40 cellular contexts compared by ENCODE assay signal in genomic region chr9:122162415-122162814, GRCh38. TPM values are rescaled to one million over a fixed set of nuclear protein-coding genes. Genes with fewer than 3 reads are reported as not detected.
"Had no signal": no experiment of that assay in that cellular context is flagged by ENCODE, and none has a peak within 500 bp of the region (broad histone marks: within the 10 kb centered on the region; RNA-seq: fewer than 3 reads in every experiment).

No MANE protein-coding gene starts in this region.

- H3K27ac ChIP-seq: adrenal gland, ascending aorta, cardiac muscle cell, VCaP had no signal

- H3K27me3 ChIP-seq: adrenal gland, ascending aorta had no signal

- H3K36me3 Mint-ChIP-seq: brain had no signal

- H3K27ac Mint-ChIP-seq: activated CD4-positive, alpha-beta memory T cell treated with anti-CD3 and anti-CD28 coated beads for 36 hours; activated CD4-positive, alpha-beta T cell treated with anti-CD3 and anti-CD28 coated beads for 36 hours; activated CD4-positive, alpha-beta T cell treated with anti-CD3 and anti-CD28 coated beads, Interleukin-2, amount 10 ng/mL, durations not matched to agents 7 days and 5 days; activated CD8-positive, alpha-beta T cell treated with anti-CD3 and anti-CD28 coated beads for 36 hours; activated naive CD4-positive, alpha-beta T cell treated with anti-CD3 and anti-CD28 coated beads for 36 hours; activated naive CD4-positive, alpha-beta T cell treated with anti-CD3 and anti-CD28 coated beads, Interleukin-2, amount 50 U/mL, for 72 hours; activated naive CD8-positive, alpha-beta T cell treated with anti-CD3 and anti-CD28 coated beads for 36 hours; activated T-cell treated with anti-CD3 and anti-CD28 coated beads, Interleukin-2, amount 50 U/mL, for 72 hours; activated T-helper 1 cell treated with anti-CD3 and anti-CD28 coated beads, Interleukin-12 subunit alpha, Interleukin-12 subunit beta, Interleukin-2, Interleukin-4 antibody, amounts not matched to agents 30 ng/mL and 10 ng/mL and 1 ng/mL, durations not matched to agents 14 hours and 24 hours and 36 hours; activated T-helper 17 cell treated with anti-CD3 and anti-CD28 coated beads, Interleukin-2, amount 50 U/mL, for 72 hours; brain; T-helper 1 cell treated with Interleukin-12 subunit alpha and Interleukin-12 subunit beta and Interleukin-4 antibody, amounts not matched to agents 30 μg/mL and 1 μg/mL, for 36 hours; T-helper 2 cell treated with Interferon-gamma antibody and Interleukin-4, amounts not matched to agents 5 μg/mL and 100 μg/mL, for 36 hours had no signal

- H3K36me3 ChIP-seq: adrenal gland, ascending aorta, cardiac muscle cell had no signal

- H3K9me3 ChIP-seq: adrenal gland, ascending aorta had no signal

- H3K9me3 Mint-ChIP-seq: activated naive CD4-positive, alpha-beta T cell treated with anti-CD3 and anti-CD28 coated beads, Interleukin-2, amount 50 U/mL, for 72 hours; activated T-helper 17 cell treated with anti-CD3 and anti-CD28 coated beads, Interleukin-2, amount 50 U/mL, for 72 hours; central memory CD8-positive, alpha-beta T cell had no signal

- FAIRE-seq: bronchial epithelial cell, TTC549 had no signal

- ATAC-seq: activated CD4-positive, alpha-beta T cell treated with anti-CD3 and anti-CD28 coated beads for 36 hours; activated CD4-positive, CD25-positive, alpha-beta regulatory T cell treated with anti-CD3 and anti-CD28 coated beads, Interleukin-2, amount 50 U/mL, for 24 hours; activated CD8-positive, alpha-beta T cell treated with anti-CD3 and anti-CD28 coated beads for 36 hours; activated naive CD4-positive, alpha-beta T cell treated with anti-CD3 and anti-CD28 coated beads, Interleukin-2, amount 50 U/mL, for 72 hours; activated T-cell treated with anti-CD3 and anti-CD28 coated beads, Interleukin-2, amount 50 U/mL, for 4 hours; activated T-cell treated with anti-CD3 and anti-CD28 coated beads, Interleukin-2, amount 50 U/mL, for 72 hours; activated T-helper 17 cell treated with anti-CD3 and anti-CD28 coated beads, Interleukin-2, amount 50 U/mL, for 72 hours had no signal

- H3K4me3 ChIP-seq: adrenal gland, ascending aorta, cardiac muscle cell had no signal

- DNase-seq: activated CD4-positive, alpha-beta memory T cell treated with anti-CD3 and anti-CD28 coated beads for 36 hours; activated CD4-positive, alpha-beta T cell treated with anti-CD3 and anti-CD28 coated beads for 1 hour; activated CD4-positive, alpha-beta T cell treated with anti-CD3 and anti-CD28 coated beads for 36 hours; activated CD4-positive, alpha-beta T cell treated with anti-CD3 and anti-CD28 coated beads for 48 hours; activated CD4-positive, alpha-beta T cell treated with anti-CD3 and anti-CD28 coated beads, Interleukin-2, amount 10 ng/mL, durations not matched to agents 7 days and 5 days; activated CD4-positive, CD25-positive, alpha-beta regulatory T cell; activated CD8-positive, alpha-beta memory T cell treated with anti-CD3 and anti-CD28 coated beads, Interleukin-2, amount 50 U/mL, for 4 hours; activated CD8-positive, alpha-beta T cell treated with anti-CD3 and anti-CD28 coated beads for 36 hours; activated effector memory CD4-positive, alpha-beta T cell treated with anti-CD3 and anti-CD28 coated beads, Interleukin-2, amount 50 U/mL, for 16 hours; activated gamma-delta T cell treated with Interleukin-2 at 50 U/mL for 16 hours; activated naive CD4-positive, alpha-beta T cell; activated naive CD4-positive, alpha-beta T cell treated with anti-CD3 and anti-CD28 coated beads for 36 hours; activated naive CD4-positive, alpha-beta T cell treated with anti-CD3 and anti-CD28 coated beads, Interleukin-2, amount 50 U/mL, for 16 hours; activated naive CD8-positive, alpha-beta T cell treated with anti-CD3 and anti-CD28 coated beads for 36 hours; activated T-cell treated with anti-CD3 and anti-CD28 coated beads for 4 hours; activated T-cell treated with anti-CD3 and anti-CD28 coated beads, Interleukin-2, amount 50 U/mL, for 1 hour; activated T-cell treated with anti-CD3 and anti-CD28 coated beads, Interleukin-2, amount 50 U/mL, for 4 hours; activated T-cell treated with anti-CD3 and anti-CD28 coated beads, Interleukin-2, amount 50 U/mL, for 72 hours; adrenal gland; amygdala; anterior cingulate cortex; caudate nucleus; cerebellar nuclear complex; T-helper 2 cell; T-helper 9 cell had no signal

- H3K4me3 Mint-ChIP-seq: activated CD4-positive, alpha-beta memory T cell treated with anti-CD3 and anti-CD28 coated beads for 36 hours; activated CD4-positive, alpha-beta T cell treated with anti-CD3 and anti-CD28 coated beads for 36 hours; activated CD4-positive, alpha-beta T cell treated with anti-CD3 and anti-CD28 coated beads, Interleukin-2, amount 10 ng/mL, durations not matched to agents 7 days and 5 days; activated CD8-positive, alpha-beta T cell treated with anti-CD3 and anti-CD28 coated beads for 36 hours; activated naive CD4-positive, alpha-beta T cell treated with anti-CD3 and anti-CD28 coated beads for 36 hours; activated naive CD8-positive, alpha-beta T cell treated with anti-CD3 and anti-CD28 coated beads for 36 hours; activated T-cell treated with anti-CD3 and anti-CD28 coated beads, Interleukin-2, amount 50 U/mL, for 4 hours; activated T-cell treated with anti-CD3 and anti-CD28 coated beads, Interleukin-2, amount 50 U/mL, for 72 hours; activated T-helper 1 cell treated with anti-CD3 and anti-CD28 coated beads, Interleukin-12 subunit alpha, Interleukin-12 subunit beta, Interleukin-2, Interleukin-4 antibody, amounts not matched to agents 30 ng/mL and 10 ng/mL and 1 ng/mL, durations not matched to agents 14 hours and 24 hours and 36 hours; activated T-helper 17 cell treated with anti-CD3 and anti-CD28 coated beads, Interleukin-2, amount 50 U/mL, for 72 hours; brain; central memory CD8-positive, alpha-beta T cell; T-helper 1 cell treated with Interleukin-12 subunit alpha and Interleukin-12 subunit beta and Interleukin-4 antibody, amounts not matched to agents 30 μg/mL and 1 μg/mL, for 36 hours; T-helper 2 cell treated with Interferon-gamma antibody and Interleukin-4, amounts not matched to agents 5 μg/mL and 100 μg/mL, for 36 hours had no signal

RNA-seq across cellular contexts. Expression of gene MORN5, which starts 2.7 kb away (rescaled TPM):
- total RNA-seq: activated CD4-positive, alpha-beta memory T cell treated with anti-CD3 and anti-CD28 coated beads for 36 hours; activated CD4-positive, alpha-beta T cell treated with anti-CD3 and anti-CD28 coated beads for 36 hours; activated CD4-positive, alpha-beta T cell treated with anti-CD3 and anti-CD28 coated beads, Interleukin-2, amount 10 ng/mL, durations not matched to agents 7 days and 5 days; activated CD8-positive, alpha-beta memory T cell treated with anti-CD3 and anti-CD28 coated beads for 36 hours; activated CD8-positive, alpha-beta T cell treated with anti-CD3 and anti-CD28 coated beads for 36 hours; activated naive CD4-positive, alpha-beta T cell treated with anti-CD3 and anti-CD28 coated beads for 36 hours; activated naive CD8-positive, alpha-beta T cell treated with anti-CD3 and anti-CD28 coated beads for 36 hours; activated T-cell treated with anti-CD3 and anti-CD28 coated beads, Interleukin-2, amount 50 U/mL, for 4 hours; activated T-cell treated with anti-CD3 and anti-CD28 coated beads, Interleukin-2, amount 50 U/mL, for 72 hours; activated T-helper 1 cell treated with anti-CD3 and anti-CD28 coated beads, Interleukin-12 subunit alpha, Interleukin-12 subunit beta, Interleukin-2, Interleukin-4 antibody, amounts not matched to agents 30 ng/mL and 10 ng/mL and 1 ng/mL, durations not matched to agents 14 hours and 24 hours and 36 hours; activated T-helper 17 cell treated with anti-CD3 and anti-CD28 coated beads, Interleukin-2, amount 50 U/mL, for 72 hours; ascending aorta; bronchial epithelial cell; cardiac muscle cell; chondrocyte had no signal
- polyA plus RNA-seq: cardiac muscle cell had no signal
